Comparison of ENCODE assay signal across 25 cellular contexts in the genomic region with DNA sequence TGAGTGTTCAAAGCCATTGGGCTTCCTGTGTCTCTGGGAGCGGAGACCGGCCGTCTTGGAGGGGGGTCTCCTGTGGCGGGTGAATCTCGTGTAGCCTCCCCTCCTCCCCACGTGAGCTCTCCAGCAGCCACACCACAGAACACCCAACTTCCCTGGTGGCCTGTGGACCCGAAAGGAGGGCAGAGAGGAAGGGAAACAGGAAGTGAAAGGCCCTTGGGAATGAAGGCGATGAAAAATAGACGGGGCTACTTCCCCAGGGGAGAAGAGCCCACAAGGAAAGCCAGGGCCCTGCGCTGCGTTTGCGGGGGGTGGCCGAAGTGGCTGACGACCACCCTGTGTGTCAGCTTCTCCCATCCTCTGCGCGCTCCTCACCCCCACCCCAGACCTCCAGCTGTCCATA. TPM values are rescaled to one million over a fixed set of nuclear protein-coding genes. Genes with fewer than 3 reads are reported as not detected.
A peak's percentile ranks its signal among the peaks of the same experiment; 100 is the strongest.
DNase-seq lines count a peak whose midpoint lies in the region; ATAC-seq, FAIRE-seq and TF ChIP-seq lines count a peak whose summit lies in the region.
"Had no signal": no experiment of that assay in that cellular context is flagged by ENCODE, and none has a peak within 500 bp of the region (broad histone marks: within the 10 kb centered on the region; RNA-seq: fewer than 3 reads in every experiment).

No MANE protein-coding gene starts in this region.

- FAIRE-seq in GM12891 (lab: Jason Lieb, UNC): no peak
- FAIRE-seq in astrocyte (lab: Jason Lieb, UNC): no peak
- FAIRE-seq: bronchial epithelial cell, D721Med, endometrium, HepG2, TTC549 had no signal

- H3K27me3 Mint-ChIP-seq in astrocyte (ENCODE audit: low read depth, unreplicated experiment): peaks cover 49% of the 10 kb centered on the region

- H3K9me3 Mint-ChIP-seq in astrocyte (ENCODE audit: unreplicated experiment): no peaks in the 10 kb centered on the region
- H3K9me3 Mint-ChIP-seq: HFFc6 had no signal

- no peak overlapping the region for H3K4me3 Mint-ChIP-seq in astrocyte (ENCODE audit: unreplicated experiment)
- H3K4me3 Mint-ChIP-seq: activated CD4-positive, alpha-beta T cell treated with anti-CD3 and anti-CD28 coated beads for 36 hours; HFFc6 had no signal

- in situ Hi-C loops in gastrocnemius medialis (cut with MboI; ENCODE audit: low sequenced_read_pairs in 4 of 4): loop anchor here in 3 of 4 donors (5.0 to 10.0 kb wide), 3 partner anchors 145 to 233 kb away; no protein-coding TSS in a partner anchor

- H3K4me3 ChIP-seq in astrocyte (ENCODE audit: insufficient read depth, low read depth, low read length) (no peak overlapping the region), gastrocnemius medialis (no peak overlapping the region), heart right ventricle (no peak overlapping the region)
- H3K4me3 ChIP-seq: upper lobe of left lung had no signal

- intact Hi-C loops in gastrocnemius medialis (cut with DNase I; ENCODE audit: low total_unique reads): loop anchor here (10.0 kb wide), 1 partner anchor 493 kb away; a partner anchor contains a TSS
- intact Hi-C loops in heart right ventricle (cut with DNase I): loop anchor here in 4 of 10 donors (5.0 to 10.0 kb wide), 3 partner anchors 35 to 163 kb away; no protein-coding TSS in a partner anchor

- TF ChIP-seq POLR2A in GM12891 (IDR thresholded peaks at IDR 0.05; ENCODE audit: low read depth, low read length) (no peak), gastrocnemius medialis (IDR thresholded peaks at IDR 0.05) (no peak)

- peaks cover 35% of the 10 kb centered on the region for H3K27me3 ChIP-seq in astrocyte (ENCODE audit: insufficient read depth, low read length)
- H3K27me3 ChIP-seq in gastrocnemius medialis: peaks cover 35 to 36% (median 36%) of the 10 kb centered on the region in 3 donors
- H3K27me3 ChIP-seq in heart right ventricle: peaks cover 11 to 54% (median 48%) of the 10 kb centered on the region in 7 donors

- H3K4me1 ChIP-seq in astrocyte (ENCODE audit: insufficient read depth, low read length) (peaks cover 8% of the 10 kb centered on the region), gastrocnemius medialis (peaks cover 3 to 9% of the 10 kb centered on the region in 2 donors), heart right ventricle (peaks cover 5 to 46% (median 22%) of the 10 kb centered on the region in 9 donors)

- WGBS in heart right ventricle, 2 donors: 34 to 60% methylated on average over 16 of the region's 16 CpGs

- H3K4me1 Mint-ChIP-seq in astrocyte (ENCODE audit: low read depth, unreplicated experiment): no peaks in the 10 kb centered on the region
- H3K4me1 Mint-ChIP-seq: activated CD4-positive, alpha-beta T cell treated with anti-CD3 and anti-CD28 coated beads for 36 hours had no signal

- H3K36me3 Mint-ChIP-seq in astrocyte (ENCODE audit: low read depth, unreplicated experiment): no peaks in the 10 kb centered on the region

- no peaks in the 10 kb centered on the region for H3K79me2 ChIP-seq in astrocyte (ENCODE audit: insufficient read depth, low read length)

- no peak for DNase-seq in GM12891 (ENCODE audit: insufficient read length, low spot score)
- DNase-seq in NOMO-1 (lab: John Stamatoyannopoulos, UW; ENCODE audit: unreplicated experiment in 2 of 2): peak; percentile 45 to 59
- no peak for DNase-seq in astrocyte (ENCODE audit: low read depth)
- DNase-seq in pons (ENCODE audit: low spot score): peak; percentile 55
- DNase-seq in NCI-H345 treated with DMSO at 0.1 percent for 48 hours (lab: John Stamatoyannopoulos, UW; ENCODE audit: unreplicated experiment): no peak
- no peak for DNase-seq in gastrocnemius medialis
- DNase-seq in heart right ventricle: no peak
- DNase-seq: activated CD4-positive, alpha-beta T cell treated with anti-CD3 and anti-CD28 coated beads for 36 hours; cortex of kidney; head of caudate nucleus; HFFc6; NCI-H187; NCI-H226; stimulated activated CD4-positive, alpha-beta T cell treated with anti-CD3 and anti-CD28 coated beads, Interleukin-4, amount 100 ng/mL, for 4 hours had no signal

- ATAC-seq in gastrocnemius medialis (no peak), GM19395 (IDR thresholded peaks at IDR 0.05; ENCODE audit: unreplicated experiment) (no peak), heart right ventricle (no peak)
- ATAC-seq: activated CD4-positive, alpha-beta T cell treated with anti-CD3 and anti-CD28 coated beads for 36 hours; HepG2; left lobe of liver had no signal

- H3K4me2 ChIP-seq in astrocyte (ENCODE audit: low read length): no peak overlapping the region

- no peak overlapping the region for H3K27ac Mint-ChIP-seq in astrocyte (ENCODE audit: unreplicated experiment)
- H3K27ac Mint-ChIP-seq: activated CD4-positive, alpha-beta T cell treated with anti-CD3 and anti-CD28 coated beads for 36 hours; HFFc6 had no signal

- H3K27ac ChIP-seq in astrocyte (ENCODE audit: low read depth, low read length): no peak overlapping the region
- H3K27ac ChIP-seq in gastrocnemius medialis: no peak overlapping the region
- no peak overlapping the region for H3K27ac ChIP-seq in heart right ventricle
- H3K27ac ChIP-seq: upper lobe of left lung had no signal

- H4K20me1 ChIP-seq in astrocyte (ENCODE audit: insufficient read depth, low read length): no peaks in the 10 kb centered on the region

- TF ChIP-seq CTCF in astrocyte (IDR thresholded peaks at IDR 0.05; ENCODE audit: insufficient read depth, low read depth, low read length): no peak
- TF ChIP-seq CTCF in gastrocnemius medialis (IDR thresholded peaks at IDR 0.05 in 4 of 5, conservative IDR thresholded peaks at IDR 0.05 in 1 of 5): no peak
- TF ChIP-seq CTCF in heart right ventricle (IDR thresholded peaks at IDR 0.05): no peak

- no peak overlapping the region for H3K9ac ChIP-seq in astrocyte (ENCODE audit: low read length)

- H3K9me3 ChIP-seq in astrocyte (ENCODE audit: insufficient read depth, low read depth, low read length): no peaks in the 10 kb centered on the region
- H3K9me3 ChIP-seq in gastrocnemius medialis: no peaks in the 10 kb centered on the region
- no peaks in the 10 kb centered on the region for H3K9me3 ChIP-seq in heart right ventricle
- H3K9me3 ChIP-seq: upper lobe of left lung had no signal

- H3K36me3 ChIP-seq in astrocyte (ENCODE audit: insufficient read depth, low read length) (no peaks in the 10 kb centered on the region), gastrocnemius medialis (no peaks in the 10 kb centered on the region), heart right ventricle (no peaks in the 10 kb centered on the region)
- H3K36me3 ChIP-seq: upper lobe of left lung had no signal

- peak overlapping the region; percentile 32 for H2AFZ ChIP-seq in astrocyte (ENCODE audit: low read depth, low read length)

TF ChIP-seq in GM12891, 5 proteins besides CTCF, POLR2A, EP300 and RAD21:
- TF ChIP-seq SPI1 (IDR thresholded peaks at IDR 0.05; ENCODE audit: low read depth, low read length) (peak; percentile 84), POLR2AphosphoS5 (IDR thresholded peaks at IDR 0.05; ENCODE audit: low read depth, low read length) (no peak), TAF1 (IDR thresholded peaks at IDR 0.05; ENCODE audit: low read depth, low read length) (no peak), PAX5 (IDR thresholded peaks at IDR 0.05; ENCODE audit: insufficient read depth, low read length, severe bottlenecking) (no peak), POU2F2 (IDR thresholded peaks at IDR 0.05; ENCODE audit: low read depth, low read length) (no peak)

RNA-seq across cellular contexts. Expression of a gene that starts 5.4 kb away (rescaled TPM):
- polyA plus RNA-seq in GM12891 (2012; ENCODE audit: low read depth, missing spikeins): not detected
- total RNA-seq in astrocyte (not detected in 2 replicates), gastrocnemius medialis (not detected), heart right ventricle (1 to 10 TPM in 1 of 10 donors, under 1 TPM in 3, not detected in 6; 0.26 to 1.9 (median 0.44) TPM)
- not detected for polyA plus RNA-seq in heart right ventricle
- total RNA-seq: activated CD4-positive, alpha-beta T cell treated with anti-CD3 and anti-CD28 coated beads for 36 hours; bronchial epithelial cell; HepG2; HFFc6; left lobe of liver; M059J had no signal
- polyA plus RNA-seq: adipose tissue, HepG2 had no signal

RNA-seq across cellular contexts. Expression of a gene that starts 30.3 kb away (rescaled TPM):
- 22.2 TPM for polyA plus RNA-seq in GM12891 (2012; ENCODE audit: low read depth, missing spikeins)
- total RNA-seq in astrocyte (1.7 and 3.7 TPM in 2 replicates), gastrocnemius medialis (1 to 10 TPM in 2 of 4 donors, under 1 TPM in 1, not detected in 1; 0.72 to 2.0 (median 1.4) TPM), heart right ventricle (10 to 100 TPM in 2 of 10 donors, 1 to 10 TPM in 8; 1.2 to 24.4 (median 4.9) TPM)
- 10 to 100 TPM in 1 of 2 donors, 1 to 10 TPM in 1; 4.2 to 14.6 TPM for polyA plus RNA-seq in heart right ventricle
- total RNA-seq: bronchial epithelial cell, HepG2, M059J, renal cortical epithelial cell had no signal

RNA-seq across cellular contexts. Expression of a gene that starts 38.6 kb away (rescaled TPM):
- 1.3 TPM for polyA plus RNA-seq in GM12891 (2012; ENCODE audit: low read depth, missing spikeins)
- 0.38 and 1.1 TPM in 2 replicates for total RNA-seq in astrocyte
- total RNA-seq in gastrocnemius medialis: 1 to 10 TPM in 3 of 4 donors, not detected in 1; 1.4 to 2.2 (median 1.5) TPM
- total RNA-seq in heart right ventricle: 10 to 100 TPM in 1 of 10 donors, 1 to 10 TPM in 9; 5.9 to 14.1 (median 7.6) TPM
- 1 to 10 TPM in 1 of 2 donors, under 1 TPM in 1; 0.48 to 3.0 TPM for polyA plus RNA-seq in heart right ventricle
- total RNA-seq: HFFc6, left lobe of liver had no signal
- polyA plus RNA-seq: HepG2 had no signal

RNA-seq across cellular contexts. Expression of a gene that starts 46.0 kb away (rescaled TPM):
- polyA plus RNA-seq in GM12891 (2012; ENCODE audit: low read depth, missing spikeins): 3.0 TPM
- total RNA-seq in astrocyte (39.2 and 41.2 TPM in 2 replicates), gastrocnemius medialis (10 to 100 TPM; 17.2 to 28.1 (median 17.7) TPM), heart right ventricle (10 to 100 TPM; 32.5 to 63.9 (median 40.9) TPM)
- 10 to 100 TPM; 19.8 to 56.1 TPM for polyA plus RNA-seq in heart right ventricle

Comparison
In these comparisons a context has a peak if more than half of its experiments do, and no peak if none do; other contexts are left out.
1. DNase-seq: peak in NOMO-1 (2 of 2) and pons (single experiment); none in GM12891 (single experiment), astrocyte (single experiment), NCI-H345 treated with DMSO at 0.1 percent for 48 hours (single experiment), gastrocnemius medialis (0 of 2) and heart right ventricle (0 of 2).